In the genomic region with DNA sequence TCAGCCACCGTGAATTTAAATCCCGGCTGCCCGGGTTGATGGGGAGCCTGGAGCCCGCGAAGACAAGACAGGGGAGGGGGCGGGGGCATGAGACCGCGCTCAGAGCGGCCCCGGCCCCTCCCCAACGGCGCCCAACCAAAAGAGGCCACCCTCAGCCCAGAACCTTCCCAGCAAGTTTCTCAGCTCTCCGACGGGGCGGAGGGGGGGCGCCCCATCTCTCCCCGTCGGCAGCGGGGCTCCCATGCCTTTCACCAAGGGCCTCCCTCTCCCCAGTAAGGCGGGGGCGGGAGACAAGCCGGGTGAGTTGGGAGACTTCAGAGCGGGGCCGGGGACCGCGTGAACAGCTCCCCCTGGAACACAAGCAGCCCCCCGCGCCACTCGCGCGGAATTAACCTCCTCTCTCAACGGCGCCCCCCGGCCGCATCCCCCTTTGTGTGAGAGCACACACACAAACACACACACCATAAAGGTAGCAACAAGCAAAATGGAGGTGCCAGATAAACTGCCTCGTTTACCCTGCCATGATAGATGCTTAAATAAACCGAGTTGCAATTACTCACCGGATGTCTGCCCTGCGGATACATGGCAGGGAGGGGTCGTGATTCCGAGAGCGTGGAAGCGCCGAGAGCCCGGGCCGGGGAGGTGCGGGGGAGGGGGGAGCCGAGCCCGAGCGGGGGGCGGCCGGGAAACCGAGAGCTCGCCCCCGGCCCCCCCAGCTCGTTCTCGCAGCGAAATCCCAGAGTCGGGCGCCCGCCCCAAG, we compare ENCODE assay signal across 8 cellular contexts. TPM values are rescaled to one million over a fixed set of nuclear protein-coding genes. Genes with fewer than 3 reads are reported as not detected.
DNase-seq lines count a peak whose midpoint lies in the region; ATAC-seq and TF ChIP-seq lines count a peak whose summit lies in the region.

No MANE protein-coding gene starts in this region.

- H3K9ac ChIP-seq in DND-41 (ENCODE audit: low read depth, low read length) (peak overlapping the region; percentile 82), KMS-11 (peak overlapping the region; percentile 98)

- TF ChIP-seq CTCF in DND-41 (IDR thresholded peaks at IDR 0.05; ENCODE audit: borderline replicate concordance, extremely low read depth, low read length, poor library complexity, severe bottlenecking) (no peak), KMS-11 (conservative IDR thresholded peaks at IDR 0.05; ENCODE audit: low read depth, low read length) (no peak), dorsolateral prefrontal cortex (IDR thresholded peaks at IDR 0.05 in 54 of 56, conservative IDR thresholded peaks at IDR 0.05 in 2 of 56; ENCODE audit: low read depth in 1 of 56, partially characterized antibody in 56 of 56) (peak in 2 of 56 donors; percentile 7 to 8)

- ATAC-seq in DND-41 (ENCODE audit: insufficient read depth, low read depth) (peak; percentile 11), GM19351 (IDR thresholded peaks at IDR 0.05; ENCODE audit: unreplicated experiment) (no peak)

- H3K27me3 ChIP-seq in DND-41 (ENCODE audit: insufficient read depth, low read length, poor library complexity) = peaks cover 51% of the 10 kb centered on the region
- no peaks in the 10 kb centered on the region for H3K27me3 ChIP-seq in KMS-11 (ENCODE audit: insufficient read depth, low read depth)
- peaks cover 0 to 19% (median 0%) of the 10 kb centered on the region in 45 donors for H3K27me3 ChIP-seq in dorsolateral prefrontal cortex

- H3K4me2 ChIP-seq in DND-41 (ENCODE audit: insufficient read depth, low read length) = peak overlapping the region; percentile 84
- peak overlapping the region; percentile 90 for H3K4me2 ChIP-seq in KMS-11

- no peaks in the 10 kb centered on the region for H3K9me3 ChIP-seq in DND-41 (ENCODE audit: insufficient read depth, low read length, severe bottlenecking)

- H3K79me2 ChIP-seq in DND-41 (ENCODE audit: insufficient read depth, low read length) (peaks cover 59% of the 10 kb centered on the region), KMS-11 (ENCODE audit: insufficient read depth, low read depth) (peaks cover 63% of the 10 kb centered on the region)

- intact Hi-C loops in dorsolateral prefrontal cortex (cut with DNase I) = loop anchor here (2.0 to 10.0 kb wide), 8 partner anchors 34 to 622 kb away; no protein-coding TSS in a partner anchor

- H4K20me1 ChIP-seq in DND-41 (ENCODE audit: insufficient read depth, low read length) = peaks cover 44% of the 10 kb centered on the region
- peaks cover 39% of the 10 kb centered on the region for H4K20me1 ChIP-seq in KMS-11 (ENCODE audit: insufficient read depth)

- H3K36me3 ChIP-seq in DND-41 (ENCODE audit: insufficient read depth, low read length) (peaks cover 30% of the 10 kb centered on the region), KMS-11 (ENCODE audit: insufficient read depth) (peaks cover 7% of the 10 kb centered on the region; the same call in 1 of the 2 replicates)

- H2AFZ ChIP-seq in DND-41 (ENCODE audit: low read depth, low read length) (peak overlapping the region; percentile 64), KMS-11 (ENCODE audit: low read depth) (no peak overlapping the region)

- H3K4me1 ChIP-seq in DND-41 (ENCODE audit: insufficient read depth, low read length) = peaks cover 74% of the 10 kb centered on the region
- H3K4me1 ChIP-seq in KMS-11 (ENCODE audit: low read depth, poor library complexity, severe bottlenecking) = peaks cover 43% of the 10 kb centered on the region

- H3K27ac ChIP-seq in DND-41 (ENCODE audit: low read length) = peak overlapping the region; percentile 40
- H3K27ac ChIP-seq in KMS-11 = peak overlapping the region; percentile 94
- peak overlapping the region in 56 of 59 donors; percentile 23 to 100 (median 94) for H3K27ac ChIP-seq in dorsolateral prefrontal cortex

- DNase-seq in DND-41 (peak; percentile 60), dorsolateral prefrontal cortex (peak in 5 of 10 donors; percentile 28 to 59 (median 54)), mucosa of gallbladder (ENCODE audit: low spot score) (peak; percentile 35), MV-4-11 (lab: John Stamatoyannopoulos, UW) (no peak)
- DNase-seq in activated CD4-positive, alpha-beta T cell treated with anti-CD3 and anti-CD28 coated beads for 1 hour = peak; percentile 33
- peak; percentile 68 for DNase-seq in stimulated activated naive CD4-positive, alpha-beta T cell treated with Interleukin-2 at 50 U/mL for 16 hours (lab: John Stamatoyannopoulos, UW)

- H3K4me3 ChIP-seq in DND-41 (ENCODE audit: low read depth in 1 of 2, low read length in 2 of 2) = peak overlapping the region; percentile 39 to 61; a peak in 3 of 4 replicates
- H3K4me3 ChIP-seq in KMS-11 (IDR thresholded peaks at IDR 0.05; ENCODE audit: insufficient read depth, low read depth, low read length) = no peak overlapping the region
- H3K4me3 ChIP-seq in dorsolateral prefrontal cortex = peak overlapping the region; percentile 58 to 92 (median 79)

RNA-seq across cellular contexts. Expression of gene TLE3, which starts 1.3 kb away (rescaled TPM):
- total RNA-seq in dorsolateral prefrontal cortex = 10 to 100 TPM; 22.5 to 97.6 (median 43.5) TPM
- 42.5 TPM for total RNA-seq in mucosa of gallbladder

Comparison
In these comparisons a context has a peak if more than half of its experiments do, and no peak if none do; other contexts are left out.
1. H3K27ac ChIP-seq: peak in every context shown above with its lines; median percentile 94 in dorsolateral prefrontal cortex; 94 in KMS-11; 40 in DND-41.